In genomic region chr6:53794720-53795253, GRCh38 we compare ENCODE assay signal across 8 cellular contexts. TPM values are rescaled to one million over a fixed set of nuclear protein-coding genes. Genes with fewer than 3 reads are reported as not detected.
DNase-seq lines count a peak whose midpoint lies in the region; ATAC-seq, FAIRE-seq and TF ChIP-seq lines count a peak whose summit lies in the region.

Gene LRRC1 (plus strand): TSS chr6:53795005. CDS start chr6:53795257, 252 bp downstream.

- peaks cover 20% of the 10 kb centered on the region for H3K27me3 Mint-ChIP-seq in WTC11 (ENCODE audit: low read depth)

- POLR2A ChIA-PET in A549 (lab: Yijun Ruan, JAX) (interaction anchor here (0.6 to 3.3 kb wide), 14 partner anchors 11 to 298 kb away, joined by 3 to 33 read pairs (median 4); no protein-coding TSS in a partner anchor), WTC11 (lab: Charles Lee) (interaction anchor here (0.6 to 1.9 kb wide), 9 partner anchors 14 to 1113 kb away, joined by 3 to 11 read pairs (median 4); no protein-coding TSS in a partner anchor)

- no peak for TF ChIP-seq CTCF in A549 (IDR thresholded peaks at IDR 0.05)
- TF ChIP-seq CTCF in WTC11 (IDR thresholded peaks at IDR 0.05) = no peak

- peak within 1 kb of the TSS; percentile 88 for H3K4me3 ChIP-seq in A549

- TF ChIP-seq EP300 in A549 (IDR thresholded peaks at IDR 0.05) = no peak

- no peak for FAIRE-seq in A549 (lab: Jason Lieb, UNC)

- DNase-seq in A549 (ENCODE audit: low read depth in 1 of 2, low spot score in 1 of 2) (peak; percentile 74 to 87), NCI-H2107 treated with DMSO at 0.1 percent for 48 hours (lab: John Stamatoyannopoulos, UW; ENCODE audit: unreplicated experiment) (peak; percentile 6), WTC11 (ENCODE audit: low spot score) (peak; percentile 96), caudate nucleus (lab: John Stamatoyannopoulos, UW) (peak in 60 of 61 donors; percentile 53 to 94 (median 86)), islet precursor cell (peak; percentile 97)
- peak; percentile 84 for DNase-seq in stimulated activated CD4-positive, alpha-beta T cell treated with anti-CD3 and anti-CD28 coated beads, Interleukin-12 subunit alpha, Interleukin-12 subunit beta, amount 100 ng/mL, for 4 hours

- TF ChIP-seq POLR2A in A549 (IDR thresholded peaks at IDR 0.05; ENCODE audit: low read length) = peak; percentile 63

- H3K9me3 ChIP-seq in A549 = no peaks in the 10 kb centered on the region

- TF ChIP-seq RAD21 in A549 (conservative IDR thresholded peaks at IDR 0.05 in 1 of 2, IDR thresholded peaks at IDR 0.05 in 1 of 2) = no peak

- 0% methylated on average over 12 of the region's 68 CpGs for WGBS in A549 (ENCODE audit: missing lambda C conversion rate)

- H3K9me3 Mint-ChIP-seq in WTC11 = peaks cover 12% of the 10 kb centered on the region

- ATAC-seq in A549 (peak; percentile 78 to 84), GM18517 (IDR thresholded peaks at IDR 0.05; ENCODE audit: unreplicated experiment) (peak; percentile 57), HG03025 (IDR thresholded peaks at IDR 0.05; ENCODE audit: low FRiP score, unreplicated experiment) (peak; percentile 75), WTC11 (peak; percentile 66)

- H3K36me3 Mint-ChIP-seq in WTC11 = peaks cover 9% of the 10 kb centered on the region

- peak within 1 kb of the TSS; percentile 95 for H3K4me3 Mint-ChIP-seq in WTC11

- CTCF ChIA-PET in A549 (lab: Yijun Ruan, JAX) = interaction anchor here (0.9 to 6.3 kb wide), 6 partner anchors 9 to 636 kb away, joined by 3 to 50 read pairs (median 6); no protein-coding TSS in a partner anchor
- CTCF ChIA-PET in WTC11 (lab: Charles Lee) = interaction anchor here (0.6 to 5.0 kb wide), 14 partner anchors 11 to 447 kb away, joined by 3 to 51 read pairs (median 6); no protein-coding TSS in a partner anchor

- peaks cover 30% of the 10 kb centered on the region for H3K4me1 Mint-ChIP-seq in WTC11

- peak within 1 kb of the TSS; percentile 95 to 97 for H3K27ac ChIP-seq in A549
- H3K27ac ChIP-seq in caudate nucleus (ENCODE audit: low read depth, low read length) = peak within 1 kb of the TSS; percentile 79

- H3K4me1 ChIP-seq in A549 = peaks cover 18% of the 10 kb centered on the region; the same call in 2 of the 3 replicates

- H3K4me2 ChIP-seq in A549 = peak within 1 kb of the TSS; percentile 95

- H3K27ac Mint-ChIP-seq in WTC11 = peak within 1 kb of the TSS; percentile 98

TF ChIP-seq in A549, 52 proteins besides CTCF, POLR2A, EP300 and RAD21:
- TF ChIP-seq MAX (IDR thresholded peaks at IDR 0.05) = peak; percentile 61; the same call in 1 of the 2 replicates
- no peak for TF ChIP-seq FOSL2 (IDR thresholded peaks at IDR 0.05)
- no peak for TF ChIP-seq FOSL2 (CRISPR knock-in tag; IDR thresholded peaks at IDR 0.05)
- peak; percentile 64; the same call in 1 of the 2 replicates for TF ChIP-seq PHF8 (IDR thresholded peaks at IDR 0.05; ENCODE audit: borderline replicate concordance, low read depth)
- TF ChIP-seq FOSB (CRISPR knock-in tag; IDR thresholded peaks at IDR 0.05) = no peak
- TF ChIP-seq, protein P1, sequence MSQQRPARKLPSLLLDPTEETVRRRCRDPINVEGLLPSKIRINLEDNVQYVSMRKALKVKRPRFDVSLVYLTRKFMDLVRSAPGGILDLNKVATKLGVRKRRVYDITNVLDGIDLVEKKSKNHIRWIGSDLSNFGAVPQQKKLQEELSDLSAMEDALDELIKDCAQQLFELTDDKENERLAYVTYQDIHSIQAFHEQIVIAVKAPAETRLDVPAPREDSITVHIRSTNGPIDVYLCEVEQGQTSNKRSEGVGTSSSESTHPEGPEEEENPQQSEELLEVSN (IDR thresholded peaks at IDR 0.05; ENCODE audit: borderline replicate concordance, low read depth) = peak; percentile 69; the same call in 1 of the 2 replicates
- TF ChIP-seq BCL3 (IDR thresholded peaks at IDR 0.05) = peak; percentile 60; the same call in 1 of the 3 replicates
- TF ChIP-seq JUN (IDR thresholded peaks at IDR 0.05) = peak in 1 of 2 experiments; percentile 71; a peak in 2 of 5 replicates

TF ChIP-seq in WTC11, 78 proteins besides CTCF, POLR2A, EP300 and RAD21 (continues in another document):
- 0 out of 2 replicates have a peak, but pooled peaks have one; percentile 43 for TF ChIP-seq PRRX2 (CRISPR knock-in tag; IDR thresholded peaks at IDR 0.05)
- TF ChIP-seq ZNF512 (CRISPR knock-in tag; IDR thresholded peaks at IDR 0.05; ENCODE audit: borderline replicate concordance) = no peak
- TF ChIP-seq NR1H2 (CRISPR knock-in tag; IDR thresholded peaks at IDR 0.05) = no peak
- TF ChIP-seq SMAD3 (CRISPR knock-in tag; IDR thresholded peaks at IDR 0.05; ENCODE audit: borderline replicate concordance) = peak; percentile 74; the same call in 1 of the 2 replicates
- TF ChIP-seq ZBTB21 (CRISPR knock-in tag; IDR thresholded peaks at IDR 0.05; ENCODE audit: borderline replicate concordance) = 0 out of 2 replicates have a peak, but pooled peaks have one; percentile 14
- peak; percentile 57; the same call in 1 of the 2 replicates for TF ChIP-seq MYBL2 (CRISPR knock-in tag; IDR thresholded peaks at IDR 0.05)
- TF ChIP-seq, protein P2, sequence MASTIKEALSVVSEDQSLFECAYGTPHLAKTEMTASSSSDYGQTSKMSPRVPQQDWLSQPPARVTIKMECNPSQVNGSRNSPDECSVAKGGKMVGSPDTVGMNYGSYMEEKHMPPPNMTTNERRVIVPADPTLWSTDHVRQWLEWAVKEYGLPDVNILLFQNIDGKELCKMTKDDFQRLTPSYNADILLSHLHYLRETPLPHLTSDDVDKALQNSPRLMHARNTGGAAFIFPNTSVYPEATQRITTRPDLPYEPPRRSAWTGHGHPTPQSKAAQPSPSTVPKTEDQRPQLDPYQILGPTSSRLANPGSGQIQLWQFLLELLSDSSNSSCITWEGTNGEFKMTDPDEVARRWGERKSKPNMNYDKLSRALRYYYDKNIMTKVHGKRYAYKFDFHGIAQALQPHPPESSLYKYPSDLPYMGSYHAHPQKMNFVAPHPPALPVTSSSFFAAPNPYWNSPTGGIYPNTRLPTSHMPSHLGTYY (CRISPR knock-in tag; IDR thresholded peaks at IDR 0.05) = no peak
- TF ChIP-seq PRDM15 (CRISPR knock-in tag; IDR thresholded peaks at IDR 0.05) = peak; percentile 99
- TF ChIP-seq ESRRA (CRISPR knock-in tag; IDR thresholded peaks at IDR 0.05; ENCODE audit: borderline replicate concordance) = 0 out of 2 replicates have a peak, but pooled peaks have one; percentile 32
- TF ChIP-seq ZNF263 (CRISPR knock-in tag; IDR thresholded peaks at IDR 0.05; ENCODE audit: low read depth) = 0 out of 2 replicates have a peak, but pooled peaks have one; percentile 16
- TF ChIP-seq CREM (CRISPR knock-in tag; IDR thresholded peaks at IDR 0.05) = peak; percentile 71
- peak; percentile 56 for TF ChIP-seq ETV6 (CRISPR knock-in tag; IDR thresholded peaks at IDR 0.05)
- peak; percentile 87; the same call in 1 of the 2 replicates for TF ChIP-seq E2F5 (CRISPR knock-in tag; IDR thresholded peaks at IDR 0.05)
- peak; percentile 69 for TF ChIP-seq GABPB1 (CRISPR knock-in tag; IDR thresholded peaks at IDR 0.05)

RNA-seq across cellular contexts. Expression of gene LRRC1, which starts in this region (rescaled TPM):
- polyA plus RNA-seq in A549 (2011; rRNA removed) (7.3 and 8.0 TPM in 2 replicates), A549 (2017; fragmentation: RNase III; extraction: RNeasy Plus Mini Kit Qiagen cat#74134 plus additional on column Dnase treatment) (4.8 to 5.3 TPM (median 5.2 TPM) in 3 replicates)
- polyA plus RNA-seq in A549 (2012; cell fraction: cytosol; rRNA removed) = 3.5 and 4.3 TPM in 2 replicates
- polyA plus RNA-seq in A549 (2012; cell fraction: nucleus; rRNA removed) = 4.0 and 5.1 TPM in 2 replicates
- 4.9 and 5.0 TPM in 2 replicates for polyA minus RNA-seq in A549 (2011; rRNA and poly(A)+ RNA removed)
- total RNA-seq in WTC11 (2021) = 12.6 to 13.2 TPM (median 12.7 TPM) in 3 replicates

Comparison
In these comparisons a context has a peak if more than half of its experiments do, and no peak if none do; other contexts are left out.
1. Peak in every context shown above with its lines: DNase-seq, ATAC-seq, H3K4me3 ChIP-seq and H3K27ac ChIP-seq.
2. DNase-seq: peak in every context shown above with its lines; median percentile 97 in islet precursor cell; 96 in WTC11; 86 in caudate nucleus; 84 in stimulated activated CD4-positive, alpha-beta T cell treated with anti-CD3 and anti-CD28 coated beads, Interleukin-12 subunit alpha, Interleukin-12 subunit beta, amount 100 ng/mL, for 4 hours; 80 in A549; 6 in NCI-H2107 treated with DMSO at 0.1 percent for 48 hours.